Comparison of ENCODE assay signal across 1 cellular context in the genomic region with DNA sequence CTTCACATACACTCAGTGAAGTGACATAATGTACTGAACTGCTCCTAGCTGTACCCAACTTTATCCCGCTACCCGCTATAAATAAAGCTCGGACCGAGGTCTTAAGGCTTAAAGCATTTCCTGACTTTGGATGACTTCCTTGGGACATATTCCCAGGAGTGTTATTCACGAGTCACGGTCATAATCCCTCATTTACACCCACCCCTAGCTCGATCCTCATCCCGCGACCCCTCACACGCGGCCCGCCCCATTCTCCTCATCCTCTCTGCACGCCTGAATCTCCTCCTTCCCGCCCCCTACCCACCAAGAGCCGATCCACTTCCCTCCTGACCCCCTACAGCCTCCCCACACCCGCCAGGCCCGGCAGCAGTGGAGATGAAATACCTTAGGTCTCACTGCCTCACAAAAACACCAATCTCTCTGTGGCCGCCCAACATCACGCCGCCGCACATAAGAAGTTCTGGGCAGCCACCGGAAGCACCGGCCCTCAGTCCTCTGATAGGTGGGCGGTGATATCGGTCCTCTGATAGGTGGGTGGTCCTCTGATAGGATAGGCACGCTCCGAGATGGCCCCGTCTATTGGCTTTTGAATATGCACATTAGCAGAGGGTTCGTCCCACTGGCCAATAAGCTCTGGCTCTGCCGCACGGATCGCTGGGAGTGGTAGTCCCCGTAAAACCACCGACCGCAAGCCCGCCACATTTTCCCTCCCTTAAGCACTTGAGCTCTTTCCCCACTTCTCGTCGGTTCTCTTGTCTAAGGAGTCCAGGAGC.
TF ChIP-seq lines count a peak whose summit lies in the region.

Gene WDCP (minus strand): TSS at position 462 of the 773 bp plus-strand sequence. CDS start 7,897 bp downstream, outside the sequence.

TF ChIP-seq in HepG2, 621 proteins besides CTCF, POLR2A, EP300 and RAD21 (continued from another document and continues in another):
- TF ChIP-seq, protein P1, sequence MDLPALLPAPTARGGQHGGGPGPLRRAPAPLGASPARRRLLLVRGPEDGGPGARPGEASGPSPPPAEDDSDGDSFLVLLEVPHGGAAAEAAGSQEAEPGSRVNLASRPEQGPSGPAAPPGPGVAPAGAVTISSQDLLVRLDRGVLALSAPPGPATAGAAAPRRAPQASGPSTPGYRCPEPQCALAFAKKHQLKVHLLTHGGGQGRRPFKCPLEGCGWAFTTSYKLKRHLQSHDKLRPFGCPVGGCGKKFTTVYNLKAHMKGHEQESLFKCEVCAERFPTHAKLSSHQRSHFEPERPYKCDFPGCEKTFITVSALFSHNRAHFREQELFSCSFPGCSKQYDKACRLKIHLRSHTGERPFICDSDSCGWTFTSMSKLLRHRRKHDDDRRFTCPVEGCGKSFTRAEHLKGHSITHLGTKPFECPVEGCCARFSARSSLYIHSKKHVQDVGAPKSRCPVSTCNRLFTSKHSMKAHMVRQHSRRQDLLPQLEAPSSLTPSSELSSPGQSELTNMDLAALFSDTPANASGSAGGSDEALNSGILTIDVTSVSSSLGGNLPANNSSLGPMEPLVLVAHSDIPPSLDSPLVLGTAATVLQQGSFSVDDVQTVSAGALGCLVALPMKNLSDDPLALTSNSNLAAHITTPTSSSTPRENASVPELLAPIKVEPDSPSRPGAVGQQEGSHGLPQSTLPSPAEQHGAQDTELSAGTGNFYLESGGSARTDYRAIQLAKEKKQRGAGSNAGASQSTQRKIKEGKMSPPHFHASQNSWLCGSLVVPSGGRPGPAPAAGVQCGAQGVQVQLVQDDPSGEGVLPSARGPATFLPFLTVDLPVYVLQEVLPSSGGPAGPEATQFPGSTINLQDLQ (CRISPR knock-in tag; IDR thresholded peaks at IDR 0.05), result no peak
- TF ChIP-seq KAT7 (CRISPR knock-in tag; IDR thresholded peaks at IDR 0.05; ENCODE audit: borderline replicate concordance), result peak; percentile 60; the same call in 1 of the 2 replicates
- no peak for TF ChIP-seq RFX1 (IDR thresholded peaks at IDR 0.05)
- 0 out of 2 replicates have a peak, but pooled peaks have one; percentile 23 for TF ChIP-seq RERE (CRISPR knock-in tag; IDR thresholded peaks at IDR 0.05; ENCODE audit: low read depth)
- TF ChIP-seq DMTF1 (CRISPR knock-in tag; IDR thresholded peaks at IDR 0.05), result no peak; the same call in 1 of the 2 replicates
- TF ChIP-seq ZSCAN22 (CRISPR knock-in tag; IDR thresholded peaks at IDR 0.05), result no peak
- TF ChIP-seq ZNF333 (CRISPR knock-in tag; IDR thresholded peaks at IDR 0.05; ENCODE audit: borderline replicate concordance), result peak; percentile 95
- TF ChIP-seq ZNF275 (CRISPR knock-in tag; IDR thresholded peaks at IDR 0.05; ENCODE audit: borderline replicate concordance), result peak; percentile 96; the same call in 1 of the 2 replicates
- no peak for TF ChIP-seq NAIF1 (CRISPR knock-in tag; IDR thresholded peaks at IDR 0.05; ENCODE audit: borderline replicate concordance)
- TF ChIP-seq, protein P2, sequence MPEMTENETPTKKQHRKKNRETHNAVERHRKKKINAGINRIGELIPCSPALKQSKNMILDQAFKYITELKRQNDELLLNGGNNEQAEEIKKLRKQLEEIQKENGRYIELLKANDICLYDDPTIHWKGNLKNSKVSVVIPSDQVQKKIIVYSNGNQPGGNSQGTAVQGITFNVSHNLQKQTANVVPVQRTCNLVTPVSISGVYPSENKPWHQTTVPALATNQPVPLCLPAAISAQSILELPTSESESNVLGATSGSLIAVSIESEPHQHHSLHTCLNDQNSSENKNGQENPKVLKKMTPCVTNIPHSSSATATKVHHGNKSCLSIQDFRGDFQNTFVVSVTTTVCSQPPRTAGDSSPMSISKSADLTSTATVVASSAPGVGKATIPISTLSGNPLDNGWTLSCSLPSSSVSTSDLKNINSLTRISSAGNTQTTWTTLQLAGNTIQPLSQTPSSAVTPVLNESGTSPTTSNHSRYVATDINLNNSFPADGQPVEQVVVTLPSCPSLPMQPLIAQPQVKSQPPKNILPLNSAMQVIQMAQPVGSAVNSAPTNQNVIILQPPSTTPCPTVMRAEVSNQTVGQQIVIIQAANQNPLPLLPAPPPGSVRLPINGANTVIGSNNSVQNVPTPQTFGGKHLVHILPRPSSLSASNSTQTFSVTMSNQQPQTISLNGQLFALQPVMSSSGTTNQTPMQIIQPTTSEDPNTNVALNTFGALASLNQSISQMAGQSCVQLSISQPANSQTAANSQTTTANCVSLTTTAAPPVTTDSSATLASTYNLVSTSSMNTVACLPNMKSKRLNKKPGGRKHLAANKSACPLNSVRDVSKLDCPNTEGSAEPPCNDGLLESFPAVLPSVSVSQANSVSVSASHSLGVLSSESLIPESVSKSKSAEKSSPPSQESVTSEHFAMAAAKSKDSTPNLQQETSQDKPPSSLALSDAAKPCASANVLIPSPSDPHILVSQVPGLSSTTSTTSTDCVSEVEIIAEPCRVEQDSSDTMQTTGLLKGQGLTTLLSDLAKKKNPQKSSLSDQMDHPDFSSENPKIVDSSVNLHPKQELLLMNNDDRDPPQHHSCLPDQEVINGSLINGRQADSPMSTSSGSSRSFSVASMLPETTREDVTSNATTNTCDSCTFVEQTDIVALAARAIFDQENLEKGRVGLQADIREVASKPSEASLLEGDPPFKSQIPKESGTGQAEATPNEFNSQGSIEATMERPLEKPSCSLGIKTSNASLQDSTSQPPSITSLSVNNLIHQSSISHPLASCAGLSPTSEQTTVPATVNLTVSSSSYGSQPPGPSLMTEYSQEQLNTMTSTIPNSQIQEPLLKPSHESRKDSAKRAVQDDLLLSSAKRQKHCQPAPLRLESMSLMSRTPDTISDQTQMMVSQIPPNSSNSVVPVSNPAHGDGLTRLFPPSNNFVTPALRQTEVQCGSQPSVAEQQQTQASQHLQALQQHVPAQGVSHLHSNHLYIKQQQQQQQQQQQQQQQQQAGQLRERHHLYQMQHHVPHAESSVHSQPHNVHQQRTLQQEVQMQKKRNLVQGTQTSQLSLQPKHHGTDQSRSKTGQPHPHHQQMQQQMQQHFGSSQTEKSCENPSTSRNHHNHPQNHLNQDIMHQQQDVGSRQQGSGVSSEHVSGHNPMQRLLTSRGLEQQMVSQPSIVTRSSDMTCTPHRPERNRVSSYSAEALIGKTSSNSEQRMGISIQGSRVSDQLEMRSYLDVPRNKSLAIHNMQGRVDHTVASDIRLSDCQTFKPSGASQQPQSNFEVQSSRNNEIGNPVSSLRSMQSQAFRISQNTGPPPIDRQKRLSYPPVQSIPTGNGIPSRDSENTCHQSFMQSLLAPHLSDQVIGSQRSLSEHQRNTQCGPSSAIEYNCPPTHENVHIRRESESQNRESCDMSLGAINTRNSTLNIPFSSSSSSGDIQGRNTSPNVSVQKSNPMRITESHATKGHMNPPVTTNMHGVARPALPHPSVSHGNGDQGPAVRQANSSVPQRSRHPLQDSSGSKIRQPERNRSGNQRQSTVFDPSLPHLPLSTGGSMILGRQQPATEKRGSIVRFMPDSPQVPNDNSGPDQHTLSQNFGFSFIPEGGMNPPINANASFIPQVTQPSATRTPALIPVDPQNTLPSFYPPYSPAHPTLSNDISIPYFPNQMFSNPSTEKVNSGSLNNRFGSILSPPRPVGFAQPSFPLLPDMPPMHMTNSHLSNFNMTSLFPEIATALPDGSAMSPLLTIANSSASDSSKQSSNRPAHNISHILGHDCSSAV (CRISPR knock-in tag; IDR thresholded peaks at IDR 0.05; ENCODE audit: borderline replicate concordance), result no peak
- TF ChIP-seq, protein P3, sequence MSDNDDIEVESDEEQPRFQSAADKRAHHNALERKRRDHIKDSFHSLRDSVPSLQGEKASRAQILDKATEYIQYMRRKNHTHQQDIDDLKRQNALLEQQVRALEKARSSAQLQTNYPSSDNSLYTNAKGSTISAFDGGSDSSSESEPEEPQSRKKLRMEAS (IDR thresholded peaks at IDR 0.05), result peak; percentile 46; the same call in 1 of the 2 replicates
- TF ChIP-seq, protein P4, sequence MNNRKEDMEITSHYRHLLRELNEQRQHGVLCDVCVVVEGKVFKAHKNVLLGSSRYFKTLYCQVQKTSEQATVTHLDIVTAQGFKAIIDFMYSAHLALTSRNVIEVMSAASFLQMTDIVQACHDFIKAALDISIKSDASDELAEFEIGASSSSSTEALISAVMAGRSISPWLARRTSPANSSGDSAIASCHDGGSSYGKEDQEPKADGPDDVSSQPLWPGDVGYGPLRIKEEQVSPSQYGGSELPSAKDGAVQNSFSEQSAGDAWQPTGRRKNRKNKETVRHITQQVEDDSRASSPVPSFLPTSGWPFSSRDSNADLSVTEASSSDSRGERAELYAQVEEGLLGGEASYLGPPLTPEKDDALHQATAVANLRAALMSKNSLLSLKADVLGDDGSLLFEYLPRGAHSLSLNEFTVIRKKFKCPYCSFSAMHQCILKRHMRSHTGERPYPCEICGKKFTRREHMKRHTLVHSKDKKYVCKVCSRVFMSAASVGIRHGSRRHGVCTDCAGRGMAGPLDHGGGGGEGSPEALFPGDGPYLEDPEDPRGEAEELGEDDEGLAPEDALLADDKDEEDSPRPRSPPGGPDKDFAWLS (CRISPR knock-in tag; IDR thresholded peaks at IDR 0.05; ENCODE audit: borderline replicate concordance), result no peak
- peak; percentile 93 for TF ChIP-seq SP4 (CRISPR knock-in tag; IDR thresholded peaks at IDR 0.05)
- no peak for TF ChIP-seq RBAK (CRISPR knock-in tag; IDR thresholded peaks at IDR 0.05)
- TF ChIP-seq, protein P5, sequence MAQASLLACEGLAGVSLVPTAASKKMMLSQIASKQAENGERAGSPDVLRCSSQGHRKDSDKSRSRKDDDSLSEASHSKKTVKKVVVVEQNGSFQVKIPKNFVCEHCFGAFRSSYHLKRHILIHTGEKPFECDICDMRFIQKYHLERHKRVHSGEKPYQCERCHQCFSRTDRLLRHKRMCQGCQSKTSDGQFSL (CRISPR knock-in tag; IDR thresholded peaks at IDR 0.05), result no peak
- TF ChIP-seq, protein P6, sequence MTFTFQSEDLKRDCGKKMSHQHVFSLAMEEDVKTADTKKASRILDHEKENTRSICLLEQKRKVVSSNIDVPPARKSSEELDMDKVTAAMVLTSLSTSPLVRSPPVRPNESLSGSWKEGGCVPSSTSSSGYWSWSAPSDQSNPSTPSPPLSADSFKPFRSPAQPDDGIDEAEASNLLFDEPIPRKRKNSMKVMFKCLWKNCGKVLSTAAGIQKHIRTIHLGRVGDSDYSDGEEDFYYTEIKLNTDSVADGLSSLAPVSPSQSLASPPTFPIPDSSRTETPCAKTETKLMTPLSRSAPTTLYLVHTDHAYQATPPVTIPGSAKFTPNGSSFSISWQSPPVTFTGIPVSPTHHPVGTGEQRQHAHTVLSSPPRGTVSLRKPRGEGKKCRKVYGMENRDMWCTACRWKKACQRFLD (CRISPR knock-in tag; IDR thresholded peaks at IDR 0.05; ENCODE audit: borderline replicate concordance), result peak; percentile 79; the same call in 1 of the 2 replicates
- no peak; the same call in 1 of the 2 replicates for TF ChIP-seq ARHGAP35 (CRISPR knock-in tag; IDR thresholded peaks at IDR 0.05; ENCODE audit: borderline replicate concordance)
- TF ChIP-seq DRAP1 (CRISPR knock-in tag; IDR thresholded peaks at IDR 0.05), result peak; percentile 99
- TF ChIP-seq MAZ (IDR thresholded peaks at IDR 0.05; ENCODE audit: borderline replicate concordance, low read depth, low read length), result 0 out of 2 replicates have a peak, but pooled peaks have one; percentile 47
- TF ChIP-seq MAZ (CRISPR knock-in tag; IDR thresholded peaks at IDR 0.05; ENCODE audit: low read depth), result peak; percentile 67
